ENCODE assay signal across 19 cellular contexts in the genomic region with DNA sequence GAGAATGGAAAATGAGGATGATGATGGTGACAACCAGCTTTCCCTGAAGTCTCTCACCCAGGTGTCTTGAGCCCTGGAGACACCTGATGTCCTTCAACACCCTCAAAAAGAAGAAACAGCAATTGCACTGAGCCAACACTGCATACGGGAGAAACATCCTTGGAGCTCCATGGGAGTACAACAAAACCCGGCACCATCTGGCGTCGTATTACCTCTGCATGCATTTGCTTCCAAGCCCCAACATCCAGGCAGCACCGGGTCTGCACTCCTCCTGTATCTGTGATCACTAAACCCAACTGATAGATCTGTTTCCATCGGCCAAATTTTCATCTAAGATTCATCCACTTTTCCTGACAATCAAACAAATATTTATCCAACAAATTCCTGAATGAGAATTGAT.
A peak's percentile ranks its signal among the peaks of the same experiment; 100 is the strongest.
DNase-seq lines count a peak whose midpoint lies in the region; ATAC-seq, FAIRE-seq and TF ChIP-seq lines count a peak whose summit lies in the region.
"Had no signal": no experiment of that assay in that cellular context is flagged by ENCODE, and none has a peak within 500 bp of the region (broad histone marks: within the 10 kb centered on the region; RNA-seq: fewer than 3 reads in every experiment).

No MANE protein-coding gene starts in this region.

- no peaks in the 10 kb centered on the region for H3K27me3 Mint-ChIP-seq in osteocyte (ENCODE audit: unreplicated experiment)
- H3K27me3 Mint-ChIP-seq: activated CD8-positive, alpha-beta T cell treated with anti-CD3 and anti-CD28 coated beads for 36 hours had no signal

- H3K27ac Mint-ChIP-seq in osteocyte (ENCODE audit: unreplicated experiment), result peak overlapping the region; percentile 94
- H3K27ac Mint-ChIP-seq: activated CD8-positive, alpha-beta T cell treated with anti-CD3 and anti-CD28 coated beads for 36 hours; naive thymus-derived CD4-positive, alpha-beta T cell; WTC11 had no signal

- no peak overlapping the region for H2AFZ ChIP-seq in endothelial cell of umbilical vein (ENCODE audit: low read depth, low read length)

- H3K27ac ChIP-seq in endothelial cell of umbilical vein (ENCODE audit: insufficient read depth, low read depth, low read length) (peak overlapping the region; percentile 96), right lobe of liver (no peak overlapping the region), ascending aorta (no peak overlapping the region)
- H3K27ac ChIP-seq: SJCRH30 had no signal

- dilution Hi-C loops in endothelial cell of umbilical vein (cut with MboI; ENCODE audit: extremely low pct_ligation_motif_present, low sequenced_read_pairs), result no loop called here

- POLR2A ChIA-PET in endothelial cell of umbilical vein (lab: Charles Lee), result interaction anchor here (0.6 kb wide), 1 partner anchor 240 kb away, joined by 3 read pairs; no protein-coding TSS in a partner anchor

- no peak overlapping the region for H3K4me3 ChIP-seq in endothelial cell of umbilical vein (replicated peaks in 1 of 3; ENCODE audit: insufficient read depth in 1 of 3, low read depth in 1 of 3, low read length in 3 of 3)
- no peak overlapping the region for H3K4me3 ChIP-seq in right lobe of liver
- no peak overlapping the region for H3K4me3 ChIP-seq in ascending aorta
- H3K4me3 ChIP-seq: lung, SJCRH30 had no signal

- no peaks in the 10 kb centered on the region for H3K79me2 ChIP-seq in endothelial cell of umbilical vein (ENCODE audit: control insufficient read depth, insufficient read depth, low read length)

- H4K20me1 ChIP-seq in endothelial cell of umbilical vein (replicated peaks; ENCODE audit: control insufficient read depth, extremely low read depth, insufficient read depth, low read length), result no peaks in the 10 kb centered on the region

- H3K36me3 ChIP-seq in endothelial cell of umbilical vein (ENCODE audit: control insufficient read depth in 2 of 2, extremely low read depth in 1 of 2, insufficient read depth in 2 of 2, low read length in 2 of 2), result no peaks in the 10 kb centered on the region
- H3K36me3 ChIP-seq in right lobe of liver, result no peaks in the 10 kb centered on the region
- no peaks in the 10 kb centered on the region for H3K36me3 ChIP-seq in ascending aorta
- H3K36me3 ChIP-seq: SJCRH30 had no signal

- 78% methylated on average over 3 of the region's 6 CpGs for WGBS in right lobe of liver (ENCODE audit: insufficient coverage, low coverage, low lambda C conversion rate, missing lambda C conversion rate)

- intact Hi-C loops in endothelial cell of umbilical vein (cut with micrococcal nuclease), result no loop called here
- intact Hi-C loops in right lobe of liver (cut with DNase I), result no loop called here
- intact Hi-C loops in ascending aorta (cut with DNase I), result no loop called here

- no peak overlapping the region for H3K9ac ChIP-seq in endothelial cell of umbilical vein (replicated peaks; ENCODE audit: extremely low read depth, insufficient read depth, low read length)

- peak; percentile 69 for DNase-seq in D341Med (ENCODE audit: low spot score)
- peak; percentile 95 to 99 for DNase-seq in NCI-H524 (lab: John Stamatoyannopoulos, UW)
- no peak for DNase-seq in endothelial cell of umbilical vein (ENCODE audit: low read depth, low spot score)
- no peak for DNase-seq in osteocyte (ENCODE audit: extremely low spot score, unreplicated experiment)
- DNase-seq in right lobe of liver, result no peak
- no peak for DNase-seq in ascending aorta (ENCODE audit: low spot score in 2 of 2)
- DNase-seq: activated CD8-positive, alpha-beta T cell treated with anti-CD3 and anti-CD28 coated beads for 36 hours; activated naive CD4-positive, alpha-beta T cell; activated T-cell treated with anti-CD3 and anti-CD28 coated beads, Interleukin-2, amount 50 U/mL, for 1 hour; DMS79 treated with DMSO at 0.1 percent for 48 hours; KG1; naive thymus-derived CD4-positive, alpha-beta T cell; stimulated activated CD4-positive, alpha-beta T cell treated with anti-CD3 and anti-CD28 coated beads, Interleukin-4, amount 100 ng/mL, for 4 hours had no signal

- peaks cover 28% of the 10 kb centered on the region for H3K4me1 Mint-ChIP-seq in osteocyte (ENCODE audit: unreplicated experiment)
- H3K4me1 Mint-ChIP-seq: CD4-positive, CD25-positive, alpha-beta regulatory T cell had no signal

- H3K9me3 ChIP-seq in endothelial cell of umbilical vein (replicated peaks; ENCODE audit: control insufficient read depth, insufficient read depth, low read length), result no peaks in the 10 kb centered on the region
- H3K9me3 ChIP-seq in right lobe of liver, result no peaks in the 10 kb centered on the region
- no peaks in the 10 kb centered on the region for H3K9me3 ChIP-seq in ascending aorta
- H3K9me3 ChIP-seq: SJCRH30 had no signal

- H3K9me3 Mint-ChIP-seq in osteocyte (ENCODE audit: unreplicated experiment), result peaks cover 6% of the 10 kb centered on the region

- no TSS peak for BruUV-seq in endothelial cell of umbilical vein (replicated peaks; lab: Mats Ljungman, UMichigan)

- no peak overlapping the region for H3K4me3 Mint-ChIP-seq in osteocyte (ENCODE audit: unreplicated experiment)
- H3K4me3 Mint-ChIP-seq: activated CD8-positive, alpha-beta T cell treated with anti-CD3 and anti-CD28 coated beads for 36 hours; CD4-positive, CD25-positive, alpha-beta regulatory T cell; naive thymus-derived CD4-positive, alpha-beta T cell; WTC11 had no signal

- TF ChIP-seq POLR2A in endothelial cell of umbilical vein (IDR thresholded peaks at IDR 0.05; ENCODE audit: low read depth, low read length), result no peak
- TF ChIP-seq POLR2A in right lobe of liver (IDR thresholded peaks at IDR 0.05), result no peak

- TF ChIP-seq CTCF in endothelial cell of umbilical vein (IDR thresholded peaks at IDR 0.05; ENCODE audit: extremely low read depth in 1 of 2, insufficient read depth in 1 of 2, low read depth in 1 of 2, low read length in 2 of 2), result no peak
- TF ChIP-seq CTCF in osteocyte (IDR thresholded peaks at IDR 0.05), result no peak
- no peak for TF ChIP-seq CTCF in right lobe of liver (IDR thresholded peaks at IDR 0.05)
- TF ChIP-seq CTCF in ascending aorta (IDR thresholded peaks at IDR 0.05), result no peak

- H3K9me1 ChIP-seq in endothelial cell of umbilical vein (replicated peaks; ENCODE audit: control insufficient read depth, extremely low read depth, insufficient read depth, low read length), result no peaks in the 10 kb centered on the region

- no peaks in the 10 kb centered on the region for H3K27me3 ChIP-seq in endothelial cell of umbilical vein (ENCODE audit: control insufficient read depth in 2 of 2, insufficient read depth in 2 of 2, low read length in 2 of 2)
- H3K27me3 ChIP-seq in right lobe of liver, result no peaks in the 10 kb centered on the region
- no peaks in the 10 kb centered on the region for H3K27me3 ChIP-seq in ascending aorta
- H3K27me3 ChIP-seq: SJCRH30 had no signal

- H3K4me2 ChIP-seq in endothelial cell of umbilical vein (ENCODE audit: insufficient read depth, low read length), result no peak overlapping the region

- no peak for FAIRE-seq in endothelial cell of umbilical vein (lab: Jason Lieb, UNC)

- H3K4me1 ChIP-seq in endothelial cell of umbilical vein (ENCODE audit: control insufficient read depth, extremely low read depth, insufficient read depth, low read length) (peaks cover 29% of the 10 kb centered on the region), right lobe of liver (no peaks in the 10 kb centered on the region), ascending aorta (peaks cover 0 to 4% of the 10 kb centered on the region in 2 donors)
- H3K4me1 ChIP-seq: SJCRH30 had no signal

- H3K36me3 Mint-ChIP-seq in osteocyte (ENCODE audit: unreplicated experiment), result no peaks in the 10 kb centered on the region
- H3K36me3 Mint-ChIP-seq: CD4-positive, CD25-positive, alpha-beta regulatory T cell had no signal

- CTCF ChIA-PET in endothelial cell of umbilical vein (lab: Charles Lee), result interaction anchor here (0.6 to 1.6 kb wide), 12 partner anchors 7 to 305 kb away, joined by 3 to 13 read pairs (median 4); partner anchors contain the start of gene DPF3

- ATAC-seq in HG03280 (IDR thresholded peaks at IDR 0.05; ENCODE audit: unreplicated experiment), result no peak
- no peak for ATAC-seq in GM19463 (IDR thresholded peaks at IDR 0.05; ENCODE audit: unreplicated experiment)
- ATAC-seq in right lobe of liver, result no peak
- ATAC-seq: activated CD8-positive, alpha-beta T cell treated with anti-CD3 and anti-CD28 coated beads for 36 hours; naive thymus-derived CD4-positive, alpha-beta T cell; WTC11 had no signal

TF ChIP-seq in endothelial cell of umbilical vein, 7 proteins besides CTCF, POLR2A, EP300 and RAD21:
- TF ChIP-seq FOS (IDR thresholded peaks at IDR 0.05; ENCODE audit: borderline replicate concordance, insufficient read depth, low read length) (no peak), GATA2 (IDR thresholded peaks at IDR 0.05; ENCODE audit: insufficient read depth, insufficient read length, low read depth, low read length) (no peak), MAX (IDR thresholded peaks at IDR 0.05; ENCODE audit: insufficient read depth, insufficient read length) (no peak), EZH2 (IDR thresholded peaks at IDR 0.05; ENCODE audit: borderline replicate concordance, low read depth, low read length, severe bottlenecking) (no peak), POLR2AphosphoS5 (IDR thresholded peaks at IDR 0.05; ENCODE audit: insufficient read depth, low read depth, low read length) (no peak), MYC (IDR thresholded peaks at IDR 0.05; ENCODE audit: low read depth, low read length) (no peak), JUN (IDR thresholded peaks at IDR 0.05; ENCODE audit: borderline replicate concordance, insufficient read depth, insufficient read length, low read depth) (no peak)

Comparison
In these comparisons a context has a peak if more than half of its experiments do, and no peak if none do; other contexts are left out.
1. DNase-seq: peak in D341Med (single experiment) and NCI-H524 (2 of 2); none in endothelial cell of umbilical vein (single experiment), osteocyte (single experiment), right lobe of liver (0 of 3) and ascending aorta (0 of 2).